In genomic region chr3:127735767-127736693, GRCh38 we compare ENCODE assay signal across 1 cellular context.
TF ChIP-seq lines count a peak whose summit lies in the region.

No MANE protein-coding gene starts in this region.

TF ChIP-seq in GM12878, 131 proteins besides CTCF, POLR2A, EP300 and RAD21 (continued from another document and continues in another):
- TF ChIP-seq ZBTB11 (CRISPR knock-in tag; IDR thresholded peaks at IDR 0.05), result no peak
- no peak for TF ChIP-seq ASH2L (IDR thresholded peaks at IDR 0.05; ENCODE audit: borderline replicate concordance, low read depth)
- TF ChIP-seq ELK1 (IDR thresholded peaks at IDR 0.05; ENCODE audit: low read depth, low read length), result no peak
- no peak for TF ChIP-seq CREM (IDR thresholded peaks at IDR 0.05; ENCODE audit: low read depth)
- TF ChIP-seq, protein P1, sequence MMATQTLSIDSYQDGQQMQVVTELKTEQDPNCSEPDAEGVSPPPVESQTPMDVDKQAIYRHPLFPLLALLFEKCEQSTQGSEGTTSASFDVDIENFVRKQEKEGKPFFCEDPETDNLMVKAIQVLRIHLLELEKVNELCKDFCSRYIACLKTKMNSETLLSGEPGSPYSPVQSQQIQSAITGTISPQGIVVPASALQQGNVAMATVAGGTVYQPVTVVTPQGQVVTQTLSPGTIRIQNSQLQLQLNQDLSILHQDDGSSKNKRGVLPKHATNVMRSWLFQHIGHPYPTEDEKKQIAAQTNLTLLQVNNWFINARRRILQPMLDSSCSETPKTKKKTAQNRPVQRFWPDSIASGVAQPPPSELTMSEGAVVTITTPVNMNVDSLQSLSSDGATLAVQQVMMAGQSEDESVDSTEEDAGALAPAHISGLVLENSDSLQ (IDR thresholded peaks at IDR 0.05), result peak; percentile 30; the same call in 1 of the 2 replicates
- no peak for TF ChIP-seq NRF1 (conservative IDR thresholded peaks at IDR 0.05; ENCODE audit: low read depth, low read length)
- TF ChIP-seq NR2C1 (IDR thresholded peaks at IDR 0.05), result no peak
- no peak for TF ChIP-seq TCF7 (IDR thresholded peaks at IDR 0.05; ENCODE audit: borderline replicate concordance)
- peak; percentile 15; the same call in 1 of the 2 replicates for TF ChIP-seq IRF4 (IDR thresholded peaks at IDR 0.05; ENCODE audit: low read depth, low read length)
- peak; percentile 80; the same call in 1 of the 2 replicates for TF ChIP-seq ZBED1 (IDR thresholded peaks at IDR 0.05; ENCODE audit: borderline replicate concordance)
- TF ChIP-seq IKZF2 (IDR thresholded peaks at IDR 0.05), result peak; percentile 90 to 92
- TF ChIP-seq ZNF24 (IDR thresholded peaks at IDR 0.05), result no peak
- no peak for TF ChIP-seq EGR1 (IDR thresholded peaks at IDR 0.05; ENCODE audit: borderline replicate concordance in 1 of 2, low read depth in 2 of 2, low read length in 2 of 2)
- TF ChIP-seq, protein P2, sequence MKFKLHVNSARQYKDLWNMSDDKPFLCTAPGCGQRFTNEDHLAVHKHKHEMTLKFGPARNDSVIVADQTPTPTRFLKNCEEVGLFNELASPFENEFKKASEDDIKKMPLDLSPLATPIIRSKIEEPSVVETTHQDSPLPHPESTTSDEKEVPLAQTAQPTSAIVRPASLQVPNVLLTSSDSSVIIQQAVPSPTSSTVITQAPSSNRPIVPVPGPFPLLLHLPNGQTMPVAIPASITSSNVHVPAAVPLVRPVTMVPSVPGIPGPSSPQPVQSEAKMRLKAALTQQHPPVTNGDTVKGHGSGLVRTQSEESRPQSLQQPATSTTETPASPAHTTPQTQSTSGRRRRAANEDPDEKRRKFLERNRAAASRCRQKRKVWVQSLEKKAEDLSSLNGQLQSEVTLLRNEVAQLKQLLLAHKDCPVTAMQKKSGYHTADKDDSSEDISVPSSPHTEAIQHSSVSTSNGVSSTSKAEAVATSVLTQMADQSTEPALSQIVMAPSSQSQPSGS (IDR thresholded peaks at IDR 0.05; ENCODE audit: low read length), result peak; percentile 74; the same call in 1 of the 2 replicates
- TF ChIP-seq MXI1 (IDR thresholded peaks at IDR 0.05; ENCODE audit: low read depth, low read length), result peak; percentile 36; the same call in 1 of the 2 replicates
- TF ChIP-seq ZNF622 (IDR thresholded peaks at IDR 0.05), result no peak
- no peak for TF ChIP-seq TARDBP (IDR thresholded peaks at IDR 0.05; ENCODE audit: borderline replicate concordance)
- TF ChIP-seq POU2F2 (IDR thresholded peaks at IDR 0.05; ENCODE audit: borderline replicate concordance, low read depth, low read length), result no peak
- 0 out of 2 replicates have a peak, but pooled peaks have one; percentile 36 for TF ChIP-seq TCF12 (IDR thresholded peaks at IDR 0.05; ENCODE audit: low read depth, low read length)
- TF ChIP-seq ZNF384 (IDR thresholded peaks at IDR 0.05; ENCODE audit: borderline replicate concordance, low read depth, low read length), result peak; percentile 19; the same call in 1 of the 2 replicates
- TF ChIP-seq STAT3 (IDR thresholded peaks at IDR 0.05; ENCODE audit: low read depth, low read length), result no peak
- peak in 1 of 2 experiments; percentile 79; a peak in 2 of 4 replicates for TF ChIP-seq SRF (IDR thresholded peaks at IDR 0.05; ENCODE audit: low read depth in 2 of 2, low read length in 2 of 2)
- TF ChIP-seq RUNX3 (IDR thresholded peaks at IDR 0.05; ENCODE audit: low read length), result peak; percentile 59; the same call in 1 of the 2 replicates
- peak; percentile 44; the same call in 1 of the 2 replicates for TF ChIP-seq BMI1 (IDR thresholded peaks at IDR 0.05; ENCODE audit: borderline replicate concordance)
- no peak for TF ChIP-seq FOXK2 (IDR thresholded peaks at IDR 0.05)
- TF ChIP-seq BRCA1 (IDR thresholded peaks at IDR 0.05; ENCODE audit: low read depth, low read length), result no peak
- TF ChIP-seq CEBPB (IDR thresholded peaks at IDR 0.05; ENCODE audit: borderline replicate concordance in 1 of 2, low read depth in 2 of 2, low read length in 2 of 2), result no peak
- TF ChIP-seq SUZ12 (IDR thresholded peaks at IDR 0.05; ENCODE audit: unreplicated experiment), result no peak
- TF ChIP-seq CREB1 (IDR thresholded peaks at IDR 0.05; ENCODE audit: low read depth), result peak; percentile 33; the same call in 1 of the 2 replicates
- no peak for TF ChIP-seq KLF5 (IDR thresholded peaks at IDR 0.05; ENCODE audit: partially characterized antibody)
- peak; percentile 82; the same call in 1 of the 2 replicates for TF ChIP-seq DPF2 (IDR thresholded peaks at IDR 0.05)
- TF ChIP-seq, protein P3, sequence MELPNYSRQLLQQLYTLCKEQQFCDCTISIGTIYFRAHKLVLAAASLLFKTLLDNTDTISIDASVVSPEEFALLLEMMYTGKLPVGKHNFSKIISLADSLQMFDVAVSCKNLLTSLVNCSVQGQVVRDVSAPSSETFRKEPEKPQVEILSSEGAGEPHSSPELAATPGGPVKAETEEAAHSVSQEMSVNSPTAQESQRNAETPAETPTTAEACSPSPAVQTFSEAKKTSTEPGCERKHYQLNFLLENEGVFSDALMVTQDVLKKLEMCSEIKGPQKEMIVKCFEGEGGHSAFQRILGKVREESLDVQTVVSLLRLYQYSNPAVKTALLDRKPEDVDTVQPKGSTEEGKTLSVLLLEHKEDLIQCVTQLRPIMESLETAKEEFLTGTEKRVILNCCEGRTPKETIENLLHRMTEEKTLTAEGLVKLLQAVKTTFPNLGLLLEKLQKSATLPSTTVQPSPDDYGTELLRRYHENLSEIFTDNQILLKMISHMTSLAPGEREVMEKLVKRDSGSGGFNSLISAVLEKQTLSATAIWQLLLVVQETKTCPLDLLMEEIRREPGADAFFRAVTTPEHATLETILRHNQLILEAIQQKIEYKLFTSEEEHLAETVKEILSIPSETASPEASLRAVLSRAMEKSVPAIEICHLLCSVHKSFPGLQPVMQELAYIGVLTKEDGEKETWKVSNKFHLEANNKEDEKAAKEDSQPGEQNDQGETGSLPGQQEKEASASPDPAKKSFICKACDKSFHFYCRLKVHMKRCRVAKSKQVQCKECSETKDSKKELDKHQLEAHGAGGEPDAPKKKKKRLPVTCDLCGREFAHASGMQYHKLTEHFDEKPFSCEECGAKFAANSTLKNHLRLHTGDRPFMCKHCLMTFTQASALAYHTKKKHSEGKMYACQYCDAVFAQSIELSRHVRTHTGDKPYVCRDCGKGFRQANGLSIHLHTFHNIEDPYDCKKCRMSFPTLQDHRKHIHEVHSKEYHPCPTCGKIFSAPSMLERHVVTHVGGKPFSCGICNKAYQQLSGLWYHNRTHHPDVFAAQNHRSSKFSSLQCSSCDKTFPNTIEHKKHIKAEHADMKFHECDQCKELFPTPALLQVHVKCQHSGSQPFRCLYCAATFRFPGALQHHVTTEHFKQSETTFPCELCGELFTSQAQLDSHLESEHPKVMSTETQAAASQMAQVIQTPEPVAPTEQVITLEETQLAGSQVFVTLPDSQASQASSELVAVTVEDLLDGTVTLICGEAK (IDR thresholded peaks at IDR 0.05; ENCODE audit: borderline replicate concordance), result no peak
- no peak for TF ChIP-seq E4F1 (IDR thresholded peaks at IDR 0.05; ENCODE audit: borderline replicate concordance, partially characterized antibody)
- no peak for TF ChIP-seq MLLT1 (IDR thresholded peaks at IDR 0.05)
- TF ChIP-seq NR2F1 (conservative IDR thresholded peaks at IDR 0.05), result no peak
- TF ChIP-seq TBL1XR1 (IDR thresholded peaks at IDR 0.05; ENCODE audit: low read depth, low read length), result no peak
- TF ChIP-seq, protein P4, sequence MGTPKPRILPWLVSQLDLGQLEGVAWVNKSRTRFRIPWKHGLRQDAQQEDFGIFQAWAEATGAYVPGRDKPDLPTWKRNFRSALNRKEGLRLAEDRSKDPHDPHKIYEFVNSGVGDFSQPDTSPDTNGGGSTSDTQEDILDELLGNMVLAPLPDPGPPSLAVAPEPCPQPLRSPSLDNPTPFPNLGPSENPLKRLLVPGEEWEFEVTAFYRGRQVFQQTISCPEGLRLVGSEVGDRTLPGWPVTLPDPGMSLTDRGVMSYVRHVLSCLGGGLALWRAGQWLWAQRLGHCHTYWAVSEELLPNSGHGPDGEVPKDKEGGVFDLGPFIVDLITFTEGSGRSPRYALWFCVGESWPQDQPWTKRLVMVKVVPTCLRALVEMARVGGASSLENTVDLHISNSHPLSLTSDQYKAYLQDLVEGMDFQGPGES (IDR thresholded peaks at IDR 0.05), result no peak
- no peak for TF ChIP-seq CHD2 (IDR thresholded peaks at IDR 0.05; ENCODE audit: borderline replicate concordance, low read depth, low read length)
- TF ChIP-seq SKIL (IDR thresholded peaks at IDR 0.05; ENCODE audit: low read depth, poor library complexity, severe bottlenecking), result peak; percentile 81
- no peak for TF ChIP-seq TAF1 (IDR thresholded peaks at IDR 0.05; ENCODE audit: borderline replicate concordance, low read depth, low read length)
- TF ChIP-seq E2F4 (IDR thresholded peaks at IDR 0.05; ENCODE audit: low read depth, low read length), result no peak
- TF ChIP-seq NR2C2 (IDR thresholded peaks at IDR 0.05; ENCODE audit: borderline replicate concordance, control insufficient read depth, insufficient read length, low read depth), result no peak
- no peak for TF ChIP-seq SREBF2 (IDR thresholded peaks at IDR 0.05; ENCODE audit: low read length)
